In genomic region chr1:67126111-67126746, GRCh38 we compare ENCODE assay signal across 19 cellular contexts. TPM values are rescaled to one million over a fixed set of nuclear protein-coding genes. Genes with fewer than 3 reads are reported as not detected.
DNase-seq lines count a peak whose midpoint lies in the region; ATAC-seq, FAIRE-seq and TF ChIP-seq lines count a peak whose summit lies in the region.
"Had no signal": no experiment of that assay in that cellular context is flagged by ENCODE, and none has a peak within 500 bp of the region (broad histone marks: within the 10 kb centered on the region; RNA-seq: fewer than 3 reads in every experiment).

No MANE protein-coding gene starts in this region.

- FAIRE-seq in urothelium cell line (lab: Jason Lieb, UNC) = no peak
- FAIRE-seq: A549 had no signal

- H3K27ac Mint-ChIP-seq in activated T-cell treated with anti-CD3 and anti-CD28 coated beads, Interleukin-2, amount 50 U/mL, for 72 hours = peak overlapping the region; percentile 12
- no peak overlapping the region for H3K27ac Mint-ChIP-seq in activated naive CD8-positive, alpha-beta T cell treated with anti-CD3 and anti-CD28 coated beads for 36 hours
- no peak overlapping the region for H3K27ac Mint-ChIP-seq in natural killer cell
- H3K27ac Mint-ChIP-seq: activated CD8-positive, alpha-beta memory T cell treated with anti-CD3 and anti-CD28 coated beads, Interleukin-2, amount 10 ng/mL, durations not matched to agents 7 days and 5 days; activated naive CD4-positive, alpha-beta T cell treated with anti-CD3 and anti-CD28 coated beads, Interleukin-2, amount 50 U/mL, for 24 hours had no signal

- DNase-seq in activated T-cell treated with anti-CD3 and anti-CD28 coated beads, Interleukin-2, amount 50 U/mL, for 72 hours = no peak
- no peak for DNase-seq in activated T-cell treated with anti-CD3 and anti-CD28 coated beads, Interleukin-2, amount 50 U/mL, for 4 hours
- DNase-seq in RWPE2 (ENCODE audit: low spot score) (no peak), fibroblast of pulmonary artery (ENCODE audit: low read depth) (peak; percentile 24), urothelium cell line (ENCODE audit: low spot score) (peak; percentile 14), natural killer cell (no peak), right cardiac atrium (no peak)
- DNase-seq in activated naive CD8-positive, alpha-beta T cell treated with anti-CD3 and anti-CD28 coated beads for 36 hours = no peak
- DNase-seq: activated CD8-positive, alpha-beta memory T cell treated with anti-CD3 and anti-CD28 coated beads, Interleukin-2, amount 10 ng/mL, durations not matched to agents 7 days and 5 days; NCI-H1930; testis had no signal

- H3K4me1 Mint-ChIP-seq in activated T-cell treated with anti-CD3 and anti-CD28 coated beads, Interleukin-2, amount 50 U/mL, for 72 hours (ENCODE audit: low read depth) = peaks cover 7% of the 10 kb centered on the region
- no peaks in the 10 kb centered on the region for H3K4me1 Mint-ChIP-seq in activated T-cell treated with anti-CD3 and anti-CD28 coated beads, Interleukin-2, amount 50 U/mL, for 4 hours (ENCODE audit: low read depth)
- H3K4me1 Mint-ChIP-seq in activated naive CD8-positive, alpha-beta T cell treated with anti-CD3 and anti-CD28 coated beads for 36 hours = peaks cover 15% of the 10 kb centered on the region
- H3K4me1 Mint-ChIP-seq in natural killer cell = peaks cover 0 to 8% of the 10 kb centered on the region in 2 donors
- H3K4me1 Mint-ChIP-seq: central memory CD8-positive, alpha-beta T cell had no signal

- intact Hi-C loops in natural killer cell (cut with micrococcal nuclease) = no loop called here
- intact Hi-C loops in right cardiac atrium (cut with DNase I) = no loop called here

- no peaks in the 10 kb centered on the region for H3K36me3 Mint-ChIP-seq in activated T-cell treated with anti-CD3 and anti-CD28 coated beads, Interleukin-2, amount 50 U/mL, for 72 hours (ENCODE audit: insufficient read depth in 2 of 2)
- H3K36me3 Mint-ChIP-seq in activated T-cell treated with anti-CD3 and anti-CD28 coated beads, Interleukin-2, amount 50 U/mL, for 4 hours (ENCODE audit: insufficient read depth) = no peaks in the 10 kb centered on the region
- no peaks in the 10 kb centered on the region for H3K36me3 Mint-ChIP-seq in activated naive CD8-positive, alpha-beta T cell treated with anti-CD3 and anti-CD28 coated beads for 36 hours
- H3K36me3 Mint-ChIP-seq in natural killer cell = no peaks in the 10 kb centered on the region
- H3K36me3 Mint-ChIP-seq: activated CD8-positive, alpha-beta memory T cell treated with anti-CD3 and anti-CD28 coated beads, Interleukin-2, amount 10 ng/mL, durations not matched to agents 7 days and 5 days; activated naive CD4-positive, alpha-beta T cell treated with anti-CD3 and anti-CD28 coated beads, Interleukin-2, amount 50 U/mL, for 24 hours had no signal

- H3K36me3 ChIP-seq in RWPE2 (ENCODE audit: low read depth) = no peaks in the 10 kb centered on the region
- H3K36me3 ChIP-seq: SJSA1 had no signal

- peaks cover 5% of the 10 kb centered on the region for H3K4me1 ChIP-seq in RWPE2 (ENCODE audit: insufficient read depth, poor library complexity, severe bottlenecking)
- no peaks in the 10 kb centered on the region for H3K4me1 ChIP-seq in right cardiac atrium (ENCODE audit: control insufficient read depth, insufficient read depth, low read length)
- H3K4me1 ChIP-seq: A549, SJSA1, testis had no signal

- no peak overlapping the region for H3K4me3 ChIP-seq in RWPE2 (ENCODE audit: severe bottlenecking)
- H3K4me3 ChIP-seq in fibroblast of pulmonary artery (replicated peaks; ENCODE audit: low read depth, low read length) = no peak overlapping the region
- no peak overlapping the region for H3K4me3 ChIP-seq in right cardiac atrium (ENCODE audit: low read length)
- H3K4me3 ChIP-seq: A549, SJSA1, testis had no signal

- TF ChIP-seq CTCF in RWPE2 (IDR thresholded peaks at IDR 0.05; ENCODE audit: poor library complexity, severe bottlenecking) (peak; percentile 35), fibroblast of pulmonary artery (IDR thresholded peaks at IDR 0.05; ENCODE audit: low read length, missing control alignments) (peak; percentile 30), natural killer cell (IDR thresholded peaks at IDR 0.05) (no peak)

- 47% methylated on average over 5 of the region's 5 CpGs for WGBS in right cardiac atrium

- H3K27ac ChIP-seq in RWPE2 (ENCODE audit: poor library complexity, severe bottlenecking) (no peak overlapping the region), right cardiac atrium (ENCODE audit: low read length) (no peak overlapping the region)
- H3K27ac ChIP-seq: A549, SJSA1, testis, VCaP had no signal

- ATAC-seq in activated T-cell treated with anti-CD3 and anti-CD28 coated beads, Interleukin-2, amount 50 U/mL, for 72 hours (replicated peaks in 1 of 2) = no peak
- ATAC-seq in activated T-cell treated with anti-CD3 and anti-CD28 coated beads, Interleukin-2, amount 50 U/mL, for 4 hours = no peak
- ATAC-seq in RWPE2 (ENCODE audit: low read depth) (peak; percentile 62; the same call in 2 of the 3 replicates), natural killer cell (no peak), right cardiac atrium (no peak)
- ATAC-seq: A549; activated CD8-positive, alpha-beta memory T cell treated with anti-CD3 and anti-CD28 coated beads, Interleukin-2, amount 10 ng/mL, durations not matched to agents 7 days and 5 days had no signal

- no peaks in the 10 kb centered on the region for H3K27me3 ChIP-seq in RWPE2 (ENCODE audit: insufficient read depth, poor library complexity, severe bottlenecking)
- no peaks in the 10 kb centered on the region for H3K27me3 ChIP-seq in right cardiac atrium (ENCODE audit: control insufficient read depth, insufficient read depth)
- H3K27me3 ChIP-seq: SJSA1, testis had no signal

- H3K9me3 Mint-ChIP-seq in activated T-cell treated with anti-CD3 and anti-CD28 coated beads, Interleukin-2, amount 50 U/mL, for 72 hours = no peaks in the 10 kb centered on the region
- no peaks in the 10 kb centered on the region for H3K9me3 Mint-ChIP-seq in activated T-cell treated with anti-CD3 and anti-CD28 coated beads, Interleukin-2, amount 50 U/mL, for 4 hours
- no peaks in the 10 kb centered on the region for H3K9me3 Mint-ChIP-seq in activated naive CD8-positive, alpha-beta T cell treated with anti-CD3 and anti-CD28 coated beads for 36 hours
- no peaks in the 10 kb centered on the region for H3K9me3 Mint-ChIP-seq in natural killer cell
- H3K9me3 Mint-ChIP-seq: activated naive CD4-positive, alpha-beta T cell treated with anti-CD3 and anti-CD28 coated beads, Interleukin-2, amount 50 U/mL, for 24 hours; central memory CD8-positive, alpha-beta T cell had no signal

- no peaks in the 10 kb centered on the region for H3K27me3 Mint-ChIP-seq in activated T-cell treated with anti-CD3 and anti-CD28 coated beads, Interleukin-2, amount 50 U/mL, for 72 hours (ENCODE audit: low read depth)
- no peaks in the 10 kb centered on the region for H3K27me3 Mint-ChIP-seq in activated T-cell treated with anti-CD3 and anti-CD28 coated beads, Interleukin-2, amount 50 U/mL, for 4 hours (ENCODE audit: low read depth)
- no peaks in the 10 kb centered on the region for H3K27me3 Mint-ChIP-seq in activated naive CD8-positive, alpha-beta T cell treated with anti-CD3 and anti-CD28 coated beads for 36 hours
- H3K27me3 Mint-ChIP-seq in natural killer cell (ENCODE audit: low read depth in 2 of 2) = no peaks in the 10 kb centered on the region
- H3K27me3 Mint-ChIP-seq: activated naive CD4-positive, alpha-beta T cell treated with anti-CD3 and anti-CD28 coated beads, Interleukin-2, amount 50 U/mL, for 24 hours; central memory CD8-positive, alpha-beta T cell had no signal

- no peak overlapping the region for H3K4me3 Mint-ChIP-seq in activated T-cell treated with anti-CD3 and anti-CD28 coated beads, Interleukin-2, amount 50 U/mL, for 72 hours
- no peak overlapping the region for H3K4me3 Mint-ChIP-seq in activated T-cell treated with anti-CD3 and anti-CD28 coated beads, Interleukin-2, amount 50 U/mL, for 4 hours
- H3K4me3 Mint-ChIP-seq in activated naive CD8-positive, alpha-beta T cell treated with anti-CD3 and anti-CD28 coated beads for 36 hours = no peak overlapping the region
- no peak overlapping the region for H3K4me3 Mint-ChIP-seq in natural killer cell
- H3K4me3 Mint-ChIP-seq: activated CD8-positive, alpha-beta memory T cell treated with anti-CD3 and anti-CD28 coated beads, Interleukin-2, amount 10 ng/mL, durations not matched to agents 7 days and 5 days; activated naive CD4-positive, alpha-beta T cell treated with anti-CD3 and anti-CD28 coated beads, Interleukin-2, amount 50 U/mL, for 24 hours; central memory CD8-positive, alpha-beta T cell had no signal

- H3K9me3 ChIP-seq in RWPE2 (ENCODE audit: severe bottlenecking) = no peaks in the 10 kb centered on the region
- H3K9me3 ChIP-seq in right cardiac atrium (ENCODE audit: control insufficient read depth, low read length) = no peaks in the 10 kb centered on the region
- H3K9me3 ChIP-seq: A549, SJSA1, testis had no signal

RNA-seq across cellular contexts. Expression of gene C1orf141, which starts 8.5 kb away (rescaled TPM):
- under 1 TPM; 0.17 to 0.25 TPM for total RNA-seq in activated T-cell treated with anti-CD3 and anti-CD28 coated beads, Interleukin-2, amount 50 U/mL, for 72 hours
- under 1 TPM in 2 of 3 donors, not detected in 1; 0.11 to 0.25 TPM for total RNA-seq in activated T-cell treated with anti-CD3 and anti-CD28 coated beads, Interleukin-2, amount 50 U/mL, for 4 hours
- not detected for total RNA-seq in activated naive CD8-positive, alpha-beta T cell treated with anti-CD3 and anti-CD28 coated beads for 36 hours
- total RNA-seq in natural killer cell = not detected
- total RNA-seq in right cardiac atrium = not detected
- not detected for polyA plus RNA-seq in right cardiac atrium
- total RNA-seq: activated CD8-positive, alpha-beta memory T cell treated with anti-CD3 and anti-CD28 coated beads, Interleukin-2, amount 10 ng/mL, durations not matched to agents 7 days and 5 days; mesenteric fat pad; osteocyte; SJSA1 had no signal
- polyA plus RNA-seq: A549, esophagus had no signal

RNA-seq across cellular contexts. Expression of gene IL23R, which starts 40.0 kb away (rescaled TPM):
- total RNA-seq in activated T-cell treated with anti-CD3 and anti-CD28 coated beads, Interleukin-2, amount 50 U/mL, for 72 hours = 1 to 10 TPM; 3.0 to 8.0 TPM
- total RNA-seq in activated T-cell treated with anti-CD3 and anti-CD28 coated beads, Interleukin-2, amount 50 U/mL, for 4 hours = 10 to 100 TPM in 1 of 3 donors, 1 to 10 TPM in 2; 7.5 to 14.4 (median 8.6) TPM
- under 1 TPM in 1 of 2 experiments, not detected in 1; 0.08 TPM for total RNA-seq in activated naive CD8-positive, alpha-beta T cell treated with anti-CD3 and anti-CD28 coated beads for 36 hours
- total RNA-seq in natural killer cell = under 1 TPM; 0.31 to 0.55 (median 0.34) TPM
- not detected for total RNA-seq in right cardiac atrium
- polyA plus RNA-seq in right cardiac atrium = not detected
- total RNA-seq: mesenteric fat pad, osteocyte, SJSA1 had no signal
- polyA plus RNA-seq: A549 had no signal

Comparison
In these comparisons a context has a peak if more than half of its experiments do, and no peak if none do; other contexts are left out.
1. DNase-seq: peak in fibroblast of pulmonary artery (single experiment) and urothelium cell line (single experiment); none in activated T-cell treated with anti-CD3 and anti-CD28 coated beads, Interleukin-2, amount 50 U/mL, for 72 hours (0 of 2), activated T-cell treated with anti-CD3 and anti-CD28 coated beads, Interleukin-2, amount 50 U/mL, for 4 hours (single experiment), RWPE2 (single experiment), activated naive CD8-positive, alpha-beta T cell treated with anti-CD3 and anti-CD28 coated beads for 36 hours (single experiment), natural killer cell (single experiment) and right cardiac atrium (0 of 3).